Comparison of ENCODE assay signal across 18 cellular contexts in genomic region chr4:170743633-170744032, GRCh38.
"Had no signal": no experiment of that assay in that cellular context is flagged by ENCODE, and none has a peak within 500 bp of the region (broad histone marks: within the 10 kb centered on the region; RNA-seq: fewer than 3 reads in every experiment).

No MANE protein-coding gene starts in this region.

- H3K9me3 ChIP-seq: esophagus muscularis mucosa, gastrocnemius medialis, left ventricle myocardium inferior, pancreas, transverse colon, vagina had no signal

- DNase-seq: activated CD4-positive, alpha-beta T cell treated with anti-CD3 and anti-CD28 coated beads for 1 hour; activated gamma-delta T cell treated with Interleukin-2 at 50 U/mL for 16 hours; activated T-cell treated with anti-CD3 and anti-CD28 coated beads, Interleukin-2, amount 50 U/mL, for 1 hour; aorta; caudate nucleus; effector memory CD4-positive, alpha-beta T cell; gastrocnemius medialis; hypothalamus; left ventricle myocardium inferior; pancreas; right cardiac atrium; stimulated activated CD4-positive, alpha-beta T cell treated with anti-CD3 and anti-CD28 coated beads, Interleukin-1b, Interleukin-23, amount 100 ng/mL, for 48 hours; stimulated activated naive CD8-positive, alpha-beta T cell treated with anti-CD3 and anti-CD28 coated beads, Interleukin-15, amount 100 ng/mL, for 72 hours; transverse colon; WERI-Rb-1 had no signal

- H3K27ac ChIP-seq: esophagus muscularis mucosa, gastrocnemius medialis, left ventricle myocardium inferior, pancreas, transverse colon, vagina, WERI-Rb-1 had no signal

- H3K27me3 ChIP-seq: esophagus muscularis mucosa, gastrocnemius medialis, pancreas, transverse colon, vagina had no signal

- H3K36me3 ChIP-seq: esophagus muscularis mucosa, gastrocnemius medialis, left ventricle myocardium inferior, pancreas, transverse colon, vagina, WERI-Rb-1 had no signal

- ATAC-seq: gastrocnemius medialis; pancreas; right cardiac atrium; stimulated activated effector memory CD8-positive, alpha-beta T cell treated with anti-CD3 and anti-CD28 coated beads, Interleukin-12 subunit alpha, Interleukin-12 subunit beta, amount 100 ng/mL, for 72 hours; stimulated activated naive CD8-positive, alpha-beta T cell treated with anti-CD3 and anti-CD28 coated beads, Interleukin-15, amount 100 ng/mL, for 72 hours had no signal

- H3K4me1 ChIP-seq: esophagus muscularis mucosa, gastrocnemius medialis, left ventricle myocardium inferior, pancreas, transverse colon, vagina had no signal

- H3K4me3 ChIP-seq: esophagus muscularis mucosa, gastrocnemius medialis, left ventricle myocardium inferior, pancreas, transverse colon, vagina had no signal
